8 cellular contexts compared by ENCODE assay signal in genomic region chr5:59798862-59799667, GRCh38.
A peak's percentile ranks its signal among the peaks of the same experiment; 100 is the strongest.
DNase-seq lines count a peak whose midpoint lies in the region; ATAC-seq and TF ChIP-seq lines count a peak whose summit lies in the region.

No MANE protein-coding gene starts in this region.

- no peaks in the 10 kb centered on the region for H3K36me3 ChIP-seq in endodermal cell (ENCODE audit: control insufficient read depth, insufficient read depth, low read length)

- no peaks in the 10 kb centered on the region for H3K4me1 Mint-ChIP-seq in activated naive CD8-positive, alpha-beta T cell treated with anti-CD3 and anti-CD28 coated beads, Interleukin-2, amount 50 U/mL, for 24 hours
- H3K4me1 Mint-ChIP-seq in naive B cell (peaks cover 10 to 20% (median 18%) of the 10 kb centered on the region in 3 donors), glutamatergic neuron (ENCODE audit: low read depth, unreplicated experiment) (peaks cover under 1% of the 10 kb centered on the region), endodermal cell (peaks cover 6% of the 10 kb centered on the region)

- ATAC-seq in GM19372 (IDR thresholded peaks at IDR 0.05; ENCODE audit: low read depth, unreplicated experiment) (peak; percentile 67), HG03432 (IDR thresholded peaks at IDR 0.05; ENCODE audit: unreplicated experiment) (peak; percentile 85), naive B cell (ENCODE audit: low read depth in 2 of 2) (peak; percentile 84 to 87)
- ATAC-seq in activated naive CD8-positive, alpha-beta T cell treated with anti-CD3 and anti-CD28 coated beads, Interleukin-2, amount 50 U/mL, for 24 hours = peak; percentile 37

- intact Hi-C loops in dorsolateral prefrontal cortex (cut with DNase I) = loop anchor here (5.0 to 10.0 kb wide), 4 partner anchors 134 to 414 kb away; no protein-coding TSS in a partner anchor

- H3K27ac ChIP-seq in endodermal cell (ENCODE audit: low read depth, low read length) = no peak overlapping the region
- H3K27ac ChIP-seq in dorsolateral prefrontal cortex = no peak overlapping the region

- H3K27me3 ChIP-seq in endodermal cell (ENCODE audit: control insufficient read depth, insufficient read depth, low read length, poor library complexity, severe bottlenecking) (no peaks in the 10 kb centered on the region), dorsolateral prefrontal cortex (no peaks in the 10 kb centered on the region)

- no peak for TF ChIP-seq CTCF in glutamatergic neuron (IDR thresholded peaks at IDR 0.05; ENCODE audit: partially characterized antibody, unreplicated experiment)
- no peak for TF ChIP-seq CTCF in endodermal cell (conservative IDR thresholded peaks at IDR 0.05)
- no peak for TF ChIP-seq CTCF in dorsolateral prefrontal cortex (IDR thresholded peaks at IDR 0.05 in 54 of 56, conservative IDR thresholded peaks at IDR 0.05 in 2 of 56; ENCODE audit: low read depth in 1 of 56, partially characterized antibody in 56 of 56)

- H3K4me3 ChIP-seq in endodermal cell (ENCODE audit: low read length) = no peak overlapping the region
- no peak overlapping the region for H3K4me3 ChIP-seq in dorsolateral prefrontal cortex

- peaks cover 2% of the 10 kb centered on the region for H3K27me3 Mint-ChIP-seq in activated naive CD8-positive, alpha-beta T cell treated with anti-CD3 and anti-CD28 coated beads, Interleukin-2, amount 50 U/mL, for 24 hours
- no peaks in the 10 kb centered on the region for H3K27me3 Mint-ChIP-seq in naive B cell
- peaks cover under 1% of the 10 kb centered on the region for H3K27me3 Mint-ChIP-seq in glutamatergic neuron (ENCODE audit: unreplicated experiment)
- no peaks in the 10 kb centered on the region for H3K27me3 Mint-ChIP-seq in endodermal cell (ENCODE audit: insufficient read depth)

- no peak overlapping the region for H3K9ac ChIP-seq in endodermal cell (ENCODE audit: extremely low read depth, low read length, poor library complexity, severe bottlenecking)

- DNase-seq in DMS 273 treated with DMSO at 0.1 percent for 48 hours (lab: John Stamatoyannopoulos, UW) (peak; percentile 39), naive B cell (peak; percentile 62), glutamatergic neuron (no peak), endodermal cell (no peak), dorsolateral prefrontal cortex (no peak)
- DNase-seq in activated naive CD8-positive, alpha-beta T cell treated with anti-CD3 and anti-CD28 coated beads, Interleukin-2, amount 50 U/mL, for 24 hours = no peak

- 96% methylated on average over 4 to 5 of the region's 5 CpGs for WGBS in endodermal cell (ENCODE audit: insufficient coverage in 1 of 2, insufficient read length in 1 of 2), 2 experiments

- no peaks in the 10 kb centered on the region for H3K9me3 ChIP-seq in endodermal cell (ENCODE audit: control insufficient read depth, low read length)

- no peak overlapping the region for H3K27ac Mint-ChIP-seq in activated naive CD8-positive, alpha-beta T cell treated with anti-CD3 and anti-CD28 coated beads, Interleukin-2, amount 50 U/mL, for 24 hours
- no peak overlapping the region for H3K27ac Mint-ChIP-seq in naive B cell
- no peak overlapping the region for H3K27ac Mint-ChIP-seq in glutamatergic neuron (ENCODE audit: unreplicated experiment)
- H3K27ac Mint-ChIP-seq in endodermal cell = no peak overlapping the region

- no peaks in the 10 kb centered on the region for H3K9me3 Mint-ChIP-seq in activated naive CD8-positive, alpha-beta T cell treated with anti-CD3 and anti-CD28 coated beads, Interleukin-2, amount 50 U/mL, for 24 hours
- no peaks in the 10 kb centered on the region for H3K9me3 Mint-ChIP-seq in naive B cell
- no peaks in the 10 kb centered on the region for H3K9me3 Mint-ChIP-seq in glutamatergic neuron (ENCODE audit: unreplicated experiment)
- H3K9me3 Mint-ChIP-seq in endodermal cell = no peaks in the 10 kb centered on the region

- H3K4me1 ChIP-seq in endodermal cell (ENCODE audit: control insufficient read depth, insufficient read depth, low read length) = no peaks in the 10 kb centered on the region

- no peaks in the 10 kb centered on the region for H3K36me3 Mint-ChIP-seq in activated naive CD8-positive, alpha-beta T cell treated with anti-CD3 and anti-CD28 coated beads, Interleukin-2, amount 50 U/mL, for 24 hours (ENCODE audit: low read depth)
- H3K36me3 Mint-ChIP-seq in naive B cell (no peaks in the 10 kb centered on the region), glutamatergic neuron (ENCODE audit: unreplicated experiment) (no peaks in the 10 kb centered on the region), endodermal cell (ENCODE audit: low read depth) (no peaks in the 10 kb centered on the region)

- H3K4me3 Mint-ChIP-seq in activated naive CD8-positive, alpha-beta T cell treated with anti-CD3 and anti-CD28 coated beads, Interleukin-2, amount 50 U/mL, for 24 hours = no peak overlapping the region
- H3K4me3 Mint-ChIP-seq in naive B cell (no peak overlapping the region), glutamatergic neuron (ENCODE audit: unreplicated experiment) (no peak overlapping the region), endodermal cell (no peak overlapping the region)

Comparison
In these comparisons a context has a peak if more than half of its experiments do, and no peak if none do; other contexts are left out.
1. DNase-seq: peak in DMS 273 treated with DMSO at 0.1 percent for 48 hours (single experiment) and naive B cell (single experiment); none in activated naive CD8-positive, alpha-beta T cell treated with anti-CD3 and anti-CD28 coated beads, Interleukin-2, amount 50 U/mL, for 24 hours (single experiment), glutamatergic neuron (single experiment), endodermal cell (single experiment) and dorsolateral prefrontal cortex (0 of 10).
2. Peak in every context shown above with its lines, with median percentiles within 50 percentile points of each other: ATAC-seq.